10 cellular contexts compared by ENCODE assay signal in the genomic region with DNA sequence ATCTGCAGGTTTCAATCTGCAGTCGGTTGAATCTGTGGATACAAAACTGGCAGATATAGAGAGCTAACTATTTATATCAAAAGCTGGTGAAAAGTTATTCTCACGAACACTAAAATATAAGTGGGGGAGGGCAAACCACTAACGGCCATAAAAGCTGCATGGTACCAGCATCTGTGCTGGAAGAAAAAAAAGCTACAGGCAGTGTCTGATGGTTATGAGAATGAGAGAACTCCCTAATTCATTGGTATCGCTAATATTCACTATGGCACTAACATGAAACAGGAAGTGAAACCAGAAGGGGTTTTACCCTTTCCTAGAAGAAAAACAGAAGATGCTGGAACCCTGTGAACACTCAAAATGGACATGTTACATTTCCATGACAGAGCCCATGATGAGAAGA.
A peak's percentile ranks its signal among the peaks of the same experiment; 100 is the strongest.
DNase-seq lines count a peak whose midpoint lies in the region; ATAC-seq and TF ChIP-seq lines count a peak whose summit lies in the region.
"Had no signal": no experiment of that assay in that cellular context is flagged by ENCODE, and none has a peak within 500 bp of the region (broad histone marks: within the 10 kb centered on the region; RNA-seq: fewer than 3 reads in every experiment).

No MANE protein-coding gene starts in this region.

- H3K9me3 Mint-ChIP-seq in activated T-cell treated with anti-CD3 and anti-CD28 coated beads, Interleukin-2, amount 50 U/mL, for 24 hours = peaks cover 12% of the 10 kb centered on the region
- peaks cover 12 to 18% of the 10 kb centered on the region in 2 donors for H3K9me3 Mint-ChIP-seq in stimulated activated naive CD8-positive, alpha-beta T cell treated with anti-CD3 and anti-CD28 coated beads, Interleukin-15, amount 100 ng/mL, for 72 hours

- peaks cover 29% of the 10 kb centered on the region for H3K4me1 Mint-ChIP-seq in activated T-cell treated with anti-CD3 and anti-CD28 coated beads, Interleukin-2, amount 50 U/mL, for 24 hours (ENCODE audit: low read depth)
- H3K4me1 Mint-ChIP-seq in stimulated activated naive CD8-positive, alpha-beta T cell treated with anti-CD3 and anti-CD28 coated beads, Interleukin-15, amount 100 ng/mL, for 72 hours = peaks cover 44% of the 10 kb centered on the region

- no peak for TF ChIP-seq CTCF in GM13976 (IDR thresholded peaks at IDR 0.05; ENCODE audit: borderline replicate concordance, control extremely low read depth, extremely low read depth, insufficient read depth, missing control alignments)

- peak overlapping the region; percentile 13 for H3K27ac Mint-ChIP-seq in activated T-cell treated with anti-CD3 and anti-CD28 coated beads, Interleukin-2, amount 50 U/mL, for 24 hours
- H3K27ac Mint-ChIP-seq in stimulated activated naive CD8-positive, alpha-beta T cell treated with anti-CD3 and anti-CD28 coated beads, Interleukin-15, amount 100 ng/mL, for 72 hours = peak overlapping the region in 1 of 2 donors; percentile 43

- peaks cover 33% of the 10 kb centered on the region for H3K36me3 Mint-ChIP-seq in activated T-cell treated with anti-CD3 and anti-CD28 coated beads, Interleukin-2, amount 50 U/mL, for 24 hours (ENCODE audit: low read depth)

- DNase-seq in activated T-cell treated with anti-CD3 and anti-CD28 coated beads, Interleukin-2, amount 50 U/mL, for 24 hours = no peak
- no peak for DNase-seq in activated T-cell treated with anti-CD3 and anti-CD28 coated beads, Interleukin-2, amount 50 U/mL, for 48 hours
- DNase-seq in NAMALWA (ENCODE audit: low spot score) = peak; percentile 85
- no peak for DNase-seq in stimulated activated naive CD8-positive, alpha-beta T cell treated with anti-CD3 and anti-CD28 coated beads, Interleukin-15, amount 100 ng/mL, for 72 hours
- DNase-seq in NCI-H2107 (lab: John Stamatoyannopoulos, UW) = no peak
- no peak for DNase-seq in GM13976 (ENCODE audit: low spot score)
- no peak for DNase-seq in GDM1 (lab: John Stamatoyannopoulos, UW)
- DNase-seq: aorta, NCI-H1105 treated with DMSO at 0.1 percent for 48 hours had no signal

- H3K27me3 Mint-ChIP-seq in activated T-cell treated with anti-CD3 and anti-CD28 coated beads, Interleukin-2, amount 50 U/mL, for 24 hours = no peaks in the 10 kb centered on the region
- H3K27me3 Mint-ChIP-seq in stimulated activated naive CD8-positive, alpha-beta T cell treated with anti-CD3 and anti-CD28 coated beads, Interleukin-15, amount 100 ng/mL, for 72 hours = no peaks in the 10 kb centered on the region

- ATAC-seq in HG02759 (IDR thresholded peaks at IDR 0.05; ENCODE audit: unreplicated experiment) = peak; percentile 84
- peak; percentile 81 for ATAC-seq in stimulated activated naive CD8-positive, alpha-beta T cell treated with anti-CD3 and anti-CD28 coated beads, Interleukin-15, amount 100 ng/mL, for 72 hours

- in situ Hi-C loops in GM13976 (cut with MboI; ENCODE audit: low sequenced_read_pairs, unreplicated experiment) = no loop called here

- peak overlapping the region; percentile 38 for H3K4me3 Mint-ChIP-seq in activated T-cell treated with anti-CD3 and anti-CD28 coated beads, Interleukin-2, amount 50 U/mL, for 24 hours
- peak overlapping the region; percentile 39 to 54 for H3K4me3 Mint-ChIP-seq in stimulated activated naive CD8-positive, alpha-beta T cell treated with anti-CD3 and anti-CD28 coated beads, Interleukin-15, amount 100 ng/mL, for 72 hours
